ENCODE assay signal across 10 cellular contexts in genomic region chr4:48668254-48669017, GRCh38.
DNase-seq lines count a peak whose midpoint lies in the region; ATAC-seq and TF ChIP-seq lines count a peak whose summit lies in the region.
"Had no signal": no experiment of that assay in that cellular context is flagged by ENCODE, and none has a peak within 500 bp of the region (broad histone marks: within the 10 kb centered on the region; RNA-seq: fewer than 3 reads in every experiment).

No MANE protein-coding gene starts in this region.

- no peaks in the 10 kb centered on the region for H3K27me3 Mint-ChIP-seq in stimulated activated naive B cell treated with anti-CD40 and anti-IgM and Interleukin-4, amounts not matched to agents 10 μg/mL and 1 μg/mL and 100 μg/mL, for 72 hours

- ATAC-seq in GM19351 (IDR thresholded peaks at IDR 0.05; ENCODE audit: unreplicated experiment) (peak; percentile 60), foreskin keratinocyte (peak; percentile 57), HG03439 (IDR thresholded peaks at IDR 0.05; ENCODE audit: unreplicated experiment) (no peak)
- peak; percentile 12 to 31 for ATAC-seq in stimulated activated naive B cell treated with anti-CD40 and anti-IgM and Interleukin-4, amounts not matched to agents 10 μg/mL and 1 μg/mL and 100 μg/mL, for 72 hours (replicated peaks)
- ATAC-seq: HepG2 had no signal

- H3K4me3 ChIP-seq in foreskin fibroblast (ENCODE audit: low read depth in 1 of 2, low read length in 2 of 2) = no peak overlapping the region

- peaks cover 8 to 21% of the 10 kb centered on the region in 2 donors for H3K4me1 Mint-ChIP-seq in stimulated activated naive B cell treated with anti-CD40 and anti-IgM and Interleukin-4, amounts not matched to agents 10 μg/mL and 1 μg/mL and 100 μg/mL, for 72 hours

- H3K36me3 Mint-ChIP-seq in stimulated activated naive B cell treated with anti-CD40 and anti-IgM and Interleukin-4, amounts not matched to agents 10 μg/mL and 1 μg/mL and 100 μg/mL, for 72 hours = peaks cover 8 to 19% of the 10 kb centered on the region in 2 donors

- H3K4me3 Mint-ChIP-seq in stimulated activated naive B cell treated with anti-CD40 and anti-IgM and Interleukin-4, amounts not matched to agents 10 μg/mL and 1 μg/mL and 100 μg/mL, for 72 hours = no peak overlapping the region

- TF ChIP-seq CTCF in foreskin keratinocyte (conservative IDR thresholded peaks at IDR 0.05) (no peak), foreskin fibroblast (IDR thresholded peaks at IDR 0.05; ENCODE audit: low read depth, low read length) (no peak)

- H3K27ac ChIP-seq in foreskin keratinocyte = peak overlapping the region; percentile 30

- no peaks in the 10 kb centered on the region for H3K27me3 ChIP-seq in foreskin keratinocyte

- H3K9me3 Mint-ChIP-seq in stimulated activated naive B cell treated with anti-CD40 and anti-IgM and Interleukin-4, amounts not matched to agents 10 μg/mL and 1 μg/mL and 100 μg/mL, for 72 hours = peaks cover 4 to 6% of the 10 kb centered on the region in 2 donors

- H3K27ac Mint-ChIP-seq in stimulated activated naive B cell treated with anti-CD40 and anti-IgM and Interleukin-4, amounts not matched to agents 10 μg/mL and 1 μg/mL and 100 μg/mL, for 72 hours = no peak overlapping the region

- DNase-seq in Kasumi-1 (lab: John Stamatoyannopoulos, UW) (peak; percentile 24 to 35), foreskin keratinocyte (peak; percentile 50 to 78), foreskin fibroblast (no peak), NCI-H524 (lab: John Stamatoyannopoulos, UW) (no peak)
- no peak for DNase-seq in stimulated activated naive B cell treated with anti-CD40 and anti-IgM and Interleukin-4, amounts not matched to agents 10 μg/mL and 1 μg/mL and 100 μg/mL, for 72 hours
- DNase-seq: NCI-H1694; stimulated activated naive CD4-positive, alpha-beta T cell treated with Interleukin-2 at 50 U/mL for 16 hours had no signal

- H3K4me1 ChIP-seq in foreskin keratinocyte = peaks cover 47% of the 10 kb centered on the region

Comparison
In these comparisons a context has a peak if more than half of its experiments do, and no peak if none do; other contexts are left out.
1. DNase-seq: peak in Kasumi-1 (2 of 2) and foreskin keratinocyte (2 of 2); none in stimulated activated naive B cell treated with anti-CD40 and anti-IgM and Interleukin-4, amounts not matched to agents 10 μg/mL and 1 μg/mL and 100 μg/mL, for 72 hours (single experiment), foreskin fibroblast (0 of 2) and NCI-H524 (0 of 2).